In the genomic region with DNA sequence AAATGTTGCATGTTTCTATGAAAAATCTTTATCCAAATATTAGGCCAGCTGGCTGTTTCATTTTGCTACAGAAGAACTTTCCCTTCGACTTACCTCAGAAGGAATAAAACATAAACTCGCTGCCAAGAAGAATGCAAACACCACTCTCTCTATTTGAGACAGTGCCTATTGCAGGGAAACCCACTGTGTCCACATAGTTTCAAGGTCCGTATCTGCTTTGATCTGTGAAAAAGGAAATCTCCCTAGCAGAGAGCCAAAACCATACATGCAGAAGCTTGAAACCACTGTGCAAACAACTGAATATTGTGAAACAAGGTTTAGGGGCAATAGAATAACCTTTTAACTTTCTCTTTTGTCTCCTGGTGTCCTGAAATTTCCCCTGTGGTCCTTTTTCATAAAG, we compare ENCODE assay signal across 13 cellular contexts. TPM values are rescaled to one million over a fixed set of nuclear protein-coding genes. Genes with fewer than 3 reads are reported as not detected.
A peak's percentile ranks its signal among the peaks of the same experiment; 100 is the strongest.
DNase-seq lines count a peak whose midpoint lies in the region; ATAC-seq and TF ChIP-seq lines count a peak whose summit lies in the region.
"Had no signal": no experiment of that assay in that cellular context is flagged by ENCODE, and none has a peak within 500 bp of the region (broad histone marks: within the 10 kb centered on the region; RNA-seq: fewer than 3 reads in every experiment).

No MANE protein-coding gene starts in this region.

- H3K9me3 ChIP-seq in right lobe of liver = no peaks in the 10 kb centered on the region
- H3K9me3 ChIP-seq: SJCRH30 had no signal

- no peaks in the 10 kb centered on the region for H3K36me3 ChIP-seq in right lobe of liver
- H3K36me3 ChIP-seq: SJCRH30 had no signal

- intact Hi-C loops in right lobe of liver (cut with DNase I) (no loop called here), Right ventricle myocardium superior (cut with DNase I) (no loop called here)

- WGBS in right lobe of liver (ENCODE audit: insufficient coverage, low coverage, low lambda C conversion rate, missing lambda C conversion rate) = 0% methylated on average over 3 of the region's 3 CpGs

- TF ChIP-seq POLR2A in right lobe of liver (IDR thresholded peaks at IDR 0.05) = no peak

- no peaks in the 10 kb centered on the region for H3K27me3 ChIP-seq in right lobe of liver
- H3K27me3 ChIP-seq: SJCRH30 had no signal

- peaks cover 0 to 14% (median 0%) of the 10 kb centered on the region in 4 donors for H3K4me1 ChIP-seq in right lobe of liver
- H3K4me1 ChIP-seq: SJCRH30 had no signal

- TF ChIP-seq CTCF in right lobe of liver (IDR thresholded peaks at IDR 0.05) = no peak

- peak; percentile 20 for DNase-seq in NOMO-1 treated with DMSO at 0.1 percent for 48 hours (lab: John Stamatoyannopoulos, UW; ENCODE audit: unreplicated experiment)
- DNase-seq in right lobe of liver = no peak
- no peak for DNase-seq in iPS-NIHi11 (ENCODE audit: low spot score)
- DNase-seq in Right ventricle myocardium superior = no peak
- DNase-seq in NCI-H146 (lab: John Stamatoyannopoulos, UW) = no peak
- DNase-seq: COR-L47; effector CD8-positive, alpha-beta T cell; HFFc6; KBM-7; NCI-H2171 treated with DMSO at 0.1 percent for 48 hours; SJCRH30 had no signal

- ATAC-seq in GM19043 (IDR thresholded peaks at IDR 0.05; ENCODE audit: low read depth, unreplicated experiment) (peak; percentile 88), HG02840 (IDR thresholded peaks at IDR 0.05; ENCODE audit: low FRiP score, unreplicated experiment) (peak; percentile 75), right lobe of liver (peak; percentile 89 to 99 (median 96)), Right ventricle myocardium superior (ENCODE audit: poor library complexity) (no peak)

- H3K27ac ChIP-seq in right lobe of liver = peak overlapping the region in 1 of 3 donors; percentile 7
- H3K27ac ChIP-seq: SJCRH30 had no signal

- no peak overlapping the region for H3K4me3 ChIP-seq in right lobe of liver
- H3K4me3 ChIP-seq: SJCRH30 had no signal

RNA-seq across cellular contexts. Expression of a gene that starts 35.0 kb away (rescaled TPM):
- total RNA-seq in right lobe of liver (10 to 100 TPM; 20.1 to 32.8 (median 23.1) TPM), Right ventricle myocardium superior (28.1 TPM)
